Comparison of ENCODE assay signal across 8 cellular contexts in the genomic region with DNA sequence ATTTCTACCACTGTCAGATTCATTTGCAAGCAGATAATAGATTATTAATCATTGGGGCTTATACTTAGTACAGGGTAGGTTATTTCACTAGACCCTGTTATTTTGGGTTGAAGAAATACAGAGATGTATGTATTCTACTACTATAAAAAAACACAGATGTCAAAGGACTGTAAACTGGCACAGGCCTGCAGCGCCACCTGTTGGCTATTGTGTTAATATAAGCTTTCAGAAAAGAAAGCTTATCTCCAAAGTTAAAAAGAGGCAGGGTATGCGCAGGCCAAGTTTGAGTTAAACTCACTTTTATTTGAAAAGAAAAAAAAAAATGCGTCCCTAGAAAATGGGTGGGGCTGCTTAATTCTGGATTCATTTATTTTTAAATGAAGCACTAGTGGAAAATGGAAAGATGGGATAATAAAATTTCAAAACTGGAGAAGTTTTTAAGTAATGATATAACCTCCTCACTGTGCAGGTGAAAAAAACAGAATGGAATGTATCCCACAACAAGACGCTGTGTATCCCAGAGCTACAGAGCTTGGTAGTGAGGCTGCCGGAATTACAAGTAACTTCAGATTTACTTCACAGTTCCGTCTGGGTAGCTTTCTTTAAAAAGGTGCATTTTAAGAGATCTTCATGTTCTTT.
DNase-seq lines count a peak whose midpoint lies in the region; ATAC-seq and TF ChIP-seq lines count a peak whose summit lies in the region.

No MANE protein-coding gene starts in this region.

- no peaks in the 10 kb centered on the region for H3K9me3 Mint-ChIP-seq in activated CD4-positive, alpha-beta T cell treated with anti-CD3 and anti-CD28 coated beads, Interleukin-2, amount 10 ng/mL, durations not matched to agents 7 days and 5 days

- H3K27me3 Mint-ChIP-seq in activated CD4-positive, alpha-beta T cell treated with anti-CD3 and anti-CD28 coated beads, Interleukin-2, amount 10 ng/mL, durations not matched to agents 7 days and 5 days = no peaks in the 10 kb centered on the region

- no peak overlapping the region for H3K27ac Mint-ChIP-seq in activated CD4-positive, alpha-beta T cell treated with anti-CD3 and anti-CD28 coated beads, Interleukin-2, amount 10 ng/mL, durations not matched to agents 7 days and 5 days

- no peak for TF ChIP-seq POLR2A in right lobe of liver (IDR thresholded peaks at IDR 0.05)

- CTCF ChIA-PET in activated CD4-positive, alpha-beta T cell treated with anti-CD3 and anti-CD28 coated beads, Interleukin-2, amount 10 ng/mL, durations not matched to agents 7 days and 5 days (lab: Charles Lee) = interaction anchor here (0.5 to 1.6 kb wide), 16 partner anchors 8 to 552 kb away, joined by 3 to 7 read pairs (median 3); no protein-coding TSS in a partner anchor

- H3K36me3 ChIP-seq in HAP-1 (replicated peaks) = no peaks in the 10 kb centered on the region
- no peaks in the 10 kb centered on the region for H3K36me3 ChIP-seq in right lobe of liver

- POLR2A ChIA-PET in activated CD4-positive, alpha-beta T cell treated with anti-CD3 and anti-CD28 coated beads, Interleukin-2, amount 10 ng/mL, durations not matched to agents 7 days and 5 days (lab: Charles Lee) = interaction anchor here (0.7 kb wide), 1 partner anchor 457 kb away, joined by 7 read pairs; no protein-coding TSS in a partner anchor

- WGBS in right lobe of liver (ENCODE audit: insufficient coverage, low coverage, low lambda C conversion rate, missing lambda C conversion rate) = 26% methylated on average over 6 of the region's 6 CpGs

- no peaks in the 10 kb centered on the region for H3K36me3 Mint-ChIP-seq in activated CD4-positive, alpha-beta T cell treated with anti-CD3 and anti-CD28 coated beads, Interleukin-2, amount 10 ng/mL, durations not matched to agents 7 days and 5 days (ENCODE audit: low read depth)

- TF ChIP-seq CTCF in coronary artery (IDR thresholded peaks at IDR 0.05) = peak; percentile 68
- peak; percentile 82 to 92 (median 87) for TF ChIP-seq CTCF in right lobe of liver (IDR thresholded peaks at IDR 0.05)

- H3K4me1 ChIP-seq in HAP-1 (peaks cover 2% of the 10 kb centered on the region; the same call in 1 of the 2 replicates), right lobe of liver (no peaks in the 10 kb centered on the region)

- in situ Hi-C loops in HAP-1 (cut with MboI; ENCODE audit: low sequenced_read_pairs) = loop anchor here (10.0 kb wide), 3 partner anchors 84 to 496 kb away; no protein-coding TSS in a partner anchor

- ATAC-seq in right lobe of liver (peak; percentile 73 to 85 (median 82)), HG03097 (IDR thresholded peaks at IDR 0.05; ENCODE audit: low FRiP score, unreplicated experiment) (no peak)

- no peak overlapping the region for H3K4me3 Mint-ChIP-seq in activated CD4-positive, alpha-beta T cell treated with anti-CD3 and anti-CD28 coated beads, Interleukin-2, amount 10 ng/mL, durations not matched to agents 7 days and 5 days

- DNase-seq in COLO829 (ENCODE audit: low spot score) (peak; percentile 63), HAP-1 (ENCODE audit: low spot score in 2 of 2) (peak; percentile 68 to 86), NCI-H2171 (lab: John Stamatoyannopoulos, UW) (peak; percentile 10), coronary artery (ENCODE audit: low spot score) (no peak), right lobe of liver (peak; percentile 61 to 71 (median 69))
- peak; percentile 78 for DNase-seq in activated CD4-positive, alpha-beta T cell treated with anti-CD3 and anti-CD28 coated beads, Interleukin-2, amount 10 ng/mL, durations not matched to agents 7 days and 5 days
- peak; percentile 45 to 59 (median 55) for DNase-seq in stimulated activated CD4-positive, alpha-beta T cell treated with anti-CD3 and anti-CD28 coated beads, TNF-alpha, amount 100 ng/mL, for 24 hours (ENCODE audit: low read depth in 3 of 3)

- H3K9me3 ChIP-seq in HAP-1 = no peaks in the 10 kb centered on the region
- no peaks in the 10 kb centered on the region for H3K9me3 ChIP-seq in right lobe of liver

- H3K4me3 ChIP-seq in HAP-1 (no peak overlapping the region), coronary artery (no peak overlapping the region), right lobe of liver (no peak overlapping the region)

- peaks cover 2% of the 10 kb centered on the region for H3K4me1 Mint-ChIP-seq in activated CD4-positive, alpha-beta T cell treated with anti-CD3 and anti-CD28 coated beads, Interleukin-2, amount 10 ng/mL, durations not matched to agents 7 days and 5 days

- H3K27ac ChIP-seq in coronary artery = no peak overlapping the region
- no peak overlapping the region for H3K27ac ChIP-seq in right lobe of liver

- H3K27me3 ChIP-seq in HAP-1 (ENCODE audit: low read depth) (no peaks in the 10 kb centered on the region), right lobe of liver (no peaks in the 10 kb centered on the region)

- intact Hi-C loops in right lobe of liver (cut with DNase I) = loop anchor here in 1 of 2 donors (10.0 kb wide), 1 partner anchor 84 kb away; no protein-coding TSS in a partner anchor
